ENCODE assay signal across 2 cellular contexts in genomic region chr1:204562075-204562990, GRCh38.
TF ChIP-seq lines count a peak whose summit lies in the region.

No MANE protein-coding gene starts in this region.

TF ChIP-seq in WTC11, 78 proteins besides CTCF, POLR2A, EP300 and RAD21:
- TF ChIP-seq NR1H2 (CRISPR knock-in tag; IDR thresholded peaks at IDR 0.05) (no peak), ZNF317 (CRISPR knock-in tag; IDR thresholded peaks at IDR 0.05; ENCODE audit: borderline replicate concordance, low read depth) (no peak), MXD4 (CRISPR knock-in tag; IDR thresholded peaks at IDR 0.05; ENCODE audit: borderline replicate concordance) (no peak), RORB (CRISPR knock-in tag; IDR thresholded peaks at IDR 0.05) (no peak), ZNF219 (CRISPR knock-in tag; IDR thresholded peaks at IDR 0.05; ENCODE audit: borderline replicate concordance) (no peak), E2F5 (CRISPR knock-in tag; IDR thresholded peaks at IDR 0.05) (no peak), FOXP1 (CRISPR knock-in tag; IDR thresholded peaks at IDR 0.05; ENCODE audit: borderline replicate concordance) (no peak), ZNF138 (CRISPR knock-in tag; conservative IDR thresholded peaks at IDR 0.05) (no peak), GRHL2 (CRISPR knock-in tag; IDR thresholded peaks at IDR 0.05; ENCODE audit: insufficient replicate concordance, severe bottlenecking) (no peak), RELA (CRISPR knock-in tag; IDR thresholded peaks at IDR 0.05; ENCODE audit: borderline replicate concordance) (no peak), PREB (CRISPR knock-in tag; IDR thresholded peaks at IDR 0.05; ENCODE audit: borderline replicate concordance) (no peak), CBFB (CRISPR knock-in tag; IDR thresholded peaks at IDR 0.05; ENCODE audit: low read depth) (no peak)

TF ChIP-seq in HepG2, 621 proteins besides CTCF, POLR2A, EP300 and RAD21:
- TF ChIP-seq ZNF558 (CRISPR knock-in tag; IDR thresholded peaks at IDR 0.05; ENCODE audit: borderline replicate concordance), result no peak
- TF ChIP-seq DNMT1 (CRISPR knock-in tag; IDR thresholded peaks at IDR 0.05), result no peak
- no peak for TF ChIP-seq ARNT2 (CRISPR knock-in tag; IDR thresholded peaks at IDR 0.05; ENCODE audit: low read depth)
- TF ChIP-seq AGO2 (optimal IDR thresholded peaks at IDR 0.05; ENCODE audit: low read depth, low read length), result peak; percentile 30
- no peak for TF ChIP-seq HDAC1 (CRISPR knock-in tag; IDR thresholded peaks at IDR 0.05)
- TF ChIP-seq IKZF4 (CRISPR knock-in tag; IDR thresholded peaks at IDR 0.05; ENCODE audit: borderline replicate concordance, low read depth, not compliant biosample characterization), result no peak
- no peak for TF ChIP-seq MLLT10 (CRISPR knock-in tag; IDR thresholded peaks at IDR 0.05)
- TF ChIP-seq RNF2 (conservative IDR thresholded peaks at IDR 0.05; ENCODE audit: low read depth), result no peak
- no peak for TF ChIP-seq ZMYM3 (CRISPR knock-in tag; IDR thresholded peaks at IDR 0.05)
